In genomic region chr4:165308606-165309005, GRCh38 we compare ENCODE assay signal across 19 cellular contexts. TPM values are rescaled to one million over a fixed set of nuclear protein-coding genes. Genes with fewer than 3 reads are reported as not detected.
DNase-seq lines count a peak whose midpoint lies in the region; ATAC-seq and TF ChIP-seq lines count a peak whose summit lies in the region.
"Had no signal": no experiment of that assay in that cellular context is flagged by ENCODE, and none has a peak within 500 bp of the region (broad histone marks: within the 10 kb centered on the region; RNA-seq: fewer than 3 reads in every experiment).

No MANE protein-coding gene starts in this region.

- 85% methylated on average over 2 of the region's 2 CpGs for WGBS in mesenchymal stem cell

- H3K18ac ChIP-seq in mesenchymal stem cell (ENCODE audit: low read depth in 1 of 2, low read length in 2 of 2): no peak overlapping the region

- peaks cover 5% of the 10 kb centered on the region for H3K79me1 ChIP-seq in mesenchymal stem cell (replicated peaks; ENCODE audit: low read length, poor library complexity, severe bottlenecking)

- H3K36me3 ChIP-seq in RWPE2 (ENCODE audit: low read depth) (peaks cover 44% of the 10 kb centered on the region), mesenchymal stem cell (ENCODE audit: control insufficient read depth in 1 of 2, insufficient read depth in 2 of 2, low read depth in 1 of 2, low read length in 2 of 2) (peaks cover 4 to 7% of the 10 kb centered on the region in 2 experiments)

- no peak for TF ChIP-seq CTCF in RWPE2 (IDR thresholded peaks at IDR 0.05; ENCODE audit: poor library complexity, severe bottlenecking)
- TF ChIP-seq CTCF in epithelial cell of esophagus (IDR thresholded peaks at IDR 0.05; ENCODE audit: insufficient read depth, low read depth, low read length, missing control alignments): no peak

- ATAC-seq in RWPE2 (ENCODE audit: low read depth) (peak; percentile 47; the same call in 2 of the 3 replicates), HG03045 (IDR thresholded peaks at IDR 0.05; ENCODE audit: unreplicated experiment) (no peak)
- ATAC-seq: HCT116 had no signal

- peak overlapping the region; percentile 41 for H3K27ac ChIP-seq in RWPE2 (ENCODE audit: poor library complexity, severe bottlenecking)
- H3K27ac ChIP-seq in mesenchymal stem cell (ENCODE audit: low read length, poor library complexity, severe bottlenecking): no peak overlapping the region
- H3K27ac ChIP-seq: Peyer's patch had no signal

- no peaks in the 10 kb centered on the region for H3K9me3 ChIP-seq in RWPE2 (ENCODE audit: severe bottlenecking)
- no peaks in the 10 kb centered on the region for H3K9me3 ChIP-seq in mesenchymal stem cell (ENCODE audit: control insufficient read depth, low read length)
- H3K9me3 ChIP-seq: Caco-2, Peyer's patch, SK-N-SH had no signal

- H3K4me1 ChIP-seq in RWPE2 (ENCODE audit: insufficient read depth, poor library complexity, severe bottlenecking) (peaks cover 31% of the 10 kb centered on the region), mesenchymal stem cell (ENCODE audit: control insufficient read depth, insufficient read depth, low read depth, low read length) (no peaks in the 10 kb centered on the region)
- H3K4me1 ChIP-seq: Caco-2, Peyer's patch had no signal

- no peak overlapping the region for H2BK120ac ChIP-seq in mesenchymal stem cell (ENCODE audit: low read depth, low read length)

- no peak overlapping the region for H2BK12ac ChIP-seq in mesenchymal stem cell (ENCODE audit: low read length in 2 of 2)

- peak overlapping the region; percentile 39 for H3K9ac ChIP-seq in mesenchymal stem cell (ENCODE audit: low read length)
- H3K9ac ChIP-seq: SK-N-SH had no signal

- H3K4me2 ChIP-seq in mesenchymal stem cell (ENCODE audit: low read length, poor library complexity, severe bottlenecking): no peak overlapping the region
- H3K4me2 ChIP-seq: SK-N-SH had no signal

- H4K8ac ChIP-seq in mesenchymal stem cell (ENCODE audit: low read length): no peak overlapping the region

- H3K27me3 ChIP-seq in RWPE2 (ENCODE audit: insufficient read depth, poor library complexity, severe bottlenecking): no peaks in the 10 kb centered on the region
- H3K27me3 ChIP-seq in mesenchymal stem cell (ENCODE audit: control insufficient read depth in 1 of 2, insufficient read depth in 1 of 2, low read length in 2 of 2): no peaks in the 10 kb centered on the region
- H3K27me3 ChIP-seq: Peyer's patch had no signal

- no peak overlapping the region for H3K14ac ChIP-seq in mesenchymal stem cell (ENCODE audit: low read length in 2 of 2)

- no peak overlapping the region for H2AK5ac ChIP-seq in mesenchymal stem cell (ENCODE audit: low read length, severe bottlenecking)

- no peak overlapping the region for H2BK15ac ChIP-seq in mesenchymal stem cell (ENCODE audit: low read depth, poor library complexity, severe bottlenecking)

- no peak overlapping the region for H2BK5ac ChIP-seq in mesenchymal stem cell (ENCODE audit: low read depth, low read length, poor library complexity, severe bottlenecking)

- H3K23ac ChIP-seq in mesenchymal stem cell (ENCODE audit: low read length in 2 of 2): no peak overlapping the region

- H3K4ac ChIP-seq in mesenchymal stem cell (ENCODE audit: low read depth in 1 of 2, low read length in 2 of 2): no peak overlapping the region

- H3K4me3 ChIP-seq in RWPE2 (ENCODE audit: severe bottlenecking): no peak overlapping the region
- H3K4me3 ChIP-seq in epithelial cell of esophagus (ENCODE audit: low read length): no peak overlapping the region
- H3K4me3 ChIP-seq in mesenchymal stem cell (ENCODE audit: insufficient read depth in 1 of 2, low read depth in 1 of 2, low read length in 2 of 2): no peak overlapping the region
- H3K4me3 ChIP-seq: Peyer's patch had no signal

- H4K91ac ChIP-seq in mesenchymal stem cell (ENCODE audit: low read length): no peak overlapping the region

- DNase-seq in AG20443 (ENCODE audit: low spot score) (peak; percentile 28), RWPE2 (ENCODE audit: low spot score) (no peak), epithelial cell of esophagus (ENCODE audit: low read depth) (peak; percentile 43), mesenchymal stem cell (no peak), HUDEP-2 (lab: John Stamatoyannopoulos, UW; ENCODE audit: unreplicated experiment in 76 of 76) (no peak), NCI-H2081 (lab: John Stamatoyannopoulos, UW) (no peak), SKM-1 treated with dmso at 0.1 percent for 144 hours (lab: John Stamatoyannopoulos, UW; ENCODE audit: unreplicated experiment) (no peak)
- DNase-seq: Caco-2, KG1, NCI-H1048, NCI-H146, NCI-H2081 treated with DMSO at 0.1 percent for 48 hours, NCI-H510A treated with DMSO at 0.1 percent for 48 hours, NCI-H82, Peyer's patch, Right ventricle myocardium superior, SK-N-SH had no signal

- H2AFZ ChIP-seq in mesenchymal stem cell (ENCODE audit: low read depth, low read length): no peak overlapping the region

RNA-seq across cellular contexts. Expression of gene MSMO1, which starts 18.9 kb away (rescaled TPM):
- 313 TPM for polyA plus RNA-seq in mesenchymal stem cell (2013, experiment 1 of 2)
- polyA plus RNA-seq in mesenchymal stem cell (2013, experiment 2 of 2): 343 TPM

Comparison
In these comparisons a context has a peak if more than half of its experiments do, and no peak if none do; other contexts are left out.
1. DNase-seq: peak in AG20443 (single experiment) and epithelial cell of esophagus (single experiment); none in RWPE2 (single experiment), mesenchymal stem cell (single experiment), HUDEP-2 (0 of 76), NCI-H2081 (0 of 2) and SKM-1 treated with dmso at 0.1 percent for 144 hours (single experiment).